15 cellular contexts compared by ENCODE assay signal in genomic region chr9:121217609-121218292, GRCh38. TPM values are rescaled to one million over a fixed set of nuclear protein-coding genes. Genes with fewer than 3 reads are reported as not detected.
A peak's percentile ranks its signal among the peaks of the same experiment; 100 is the strongest.
DNase-seq lines count a peak whose midpoint lies in the region; ATAC-seq and TF ChIP-seq lines count a peak whose summit lies in the region.
"Had no signal": no experiment of that assay in that cellular context is flagged by ENCODE, and none has a peak within 500 bp of the region (broad histone marks: within the 10 kb centered on the region; RNA-seq: fewer than 3 reads in every experiment).

No MANE protein-coding gene starts in this region.

- H3K27ac Mint-ChIP-seq in activated CD8-positive, alpha-beta T cell treated with anti-CD3 and anti-CD28 coated beads for 36 hours = no peak overlapping the region
- H3K27ac Mint-ChIP-seq in activated CD8-positive, alpha-beta T cell treated with anti-CD3 and anti-CD28 coated beads, Interleukin-2, amount 10 ng/mL, durations not matched to agents 7 days and 5 days = no peak overlapping the region
- no peak overlapping the region for H3K27ac Mint-ChIP-seq in naive thymus-derived CD8-positive, alpha-beta T cell

- POLR2A ChIA-PET in activated CD8-positive, alpha-beta T cell treated with anti-CD3 and anti-CD28 coated beads for 36 hours (lab: Charles Lee) = interaction anchor here (0.6 kb wide), 1 partner anchor 544 kb away, joined by 3 read pairs; no protein-coding TSS in a partner anchor
- POLR2A ChIA-PET in activated CD8-positive, alpha-beta T cell treated with anti-CD3 and anti-CD28 coated beads, Interleukin-2, amount 10 ng/mL, durations not matched to agents 7 days and 5 days (lab: Charles Lee) = no interaction called here
- POLR2A ChIA-PET in naive thymus-derived CD8-positive, alpha-beta T cell (lab: Charles Lee) = no interaction called here

- H3K79me1 ChIP-seq in trophoblast cell (ENCODE audit: low read length) = no peaks in the 10 kb centered on the region

- ATAC-seq in activated CD8-positive, alpha-beta T cell treated with anti-CD3 and anti-CD28 coated beads for 36 hours = peak; percentile 55
- ATAC-seq in activated CD8-positive, alpha-beta T cell treated with anti-CD3 and anti-CD28 coated beads, Interleukin-2, amount 10 ng/mL, durations not matched to agents 7 days and 5 days = no peak
- ATAC-seq in HG02588 (IDR thresholded peaks at IDR 0.05; ENCODE audit: unreplicated experiment) = peak; percentile 83
- no peak for ATAC-seq in naive thymus-derived CD8-positive, alpha-beta T cell

- H3K4me3 Mint-ChIP-seq in activated CD8-positive, alpha-beta T cell treated with anti-CD3 and anti-CD28 coated beads for 36 hours = no peak overlapping the region
- no peak overlapping the region for H3K4me3 Mint-ChIP-seq in activated CD8-positive, alpha-beta T cell treated with anti-CD3 and anti-CD28 coated beads, Interleukin-2, amount 10 ng/mL, durations not matched to agents 7 days and 5 days
- H3K4me3 Mint-ChIP-seq in naive thymus-derived CD8-positive, alpha-beta T cell = no peak overlapping the region

- no peaks in the 10 kb centered on the region for H3K9me3 ChIP-seq in trophoblast cell (ENCODE audit: insufficient read depth, low read depth, low read length)
- H3K9me3 ChIP-seq: SJSA1, vagina had no signal

- H3K36me3 ChIP-seq in trophoblast cell (ENCODE audit: control insufficient read depth in 1 of 2, insufficient read depth in 2 of 2, low read length in 2 of 2) = no peaks in the 10 kb centered on the region
- H3K36me3 ChIP-seq: SJSA1, vagina had no signal

- H3K9ac ChIP-seq in trophoblast cell (ENCODE audit: low read length) = no peak overlapping the region

- H3K4me1 Mint-ChIP-seq in activated CD8-positive, alpha-beta T cell treated with anti-CD3 and anti-CD28 coated beads for 36 hours (ENCODE audit: low read depth) = peaks cover 4% of the 10 kb centered on the region
- peaks cover 17% of the 10 kb centered on the region for H3K4me1 Mint-ChIP-seq in activated CD8-positive, alpha-beta T cell treated with anti-CD3 and anti-CD28 coated beads, Interleukin-2, amount 10 ng/mL, durations not matched to agents 7 days and 5 days (ENCODE audit: low read depth)
- peaks cover 0 to 6% (median 4%) of the 10 kb centered on the region in 4 donors for H3K4me1 Mint-ChIP-seq in naive thymus-derived CD8-positive, alpha-beta T cell

- no peak overlapping the region for H2AFZ ChIP-seq in trophoblast cell (ENCODE audit: insufficient read depth, low read length, poor library complexity)

- no peak overlapping the region for H3K4me3 ChIP-seq in skeletal muscle cell (ENCODE audit: low read depth, low read length)
- no peak overlapping the region for H3K4me3 ChIP-seq in trophoblast cell (ENCODE audit: low read depth, low read length)
- H3K4me3 ChIP-seq: SJSA1, vagina had no signal

- H3K36me3 Mint-ChIP-seq in activated CD8-positive, alpha-beta T cell treated with anti-CD3 and anti-CD28 coated beads for 36 hours (ENCODE audit: low read depth) = no peaks in the 10 kb centered on the region
- H3K36me3 Mint-ChIP-seq in activated CD8-positive, alpha-beta T cell treated with anti-CD3 and anti-CD28 coated beads, Interleukin-2, amount 10 ng/mL, durations not matched to agents 7 days and 5 days (ENCODE audit: low read depth) = no peaks in the 10 kb centered on the region
- peaks cover 0 to 2% (median 0%) of the 10 kb centered on the region in 3 donors for H3K36me3 Mint-ChIP-seq in naive thymus-derived CD8-positive, alpha-beta T cell

- H3K79me2 ChIP-seq in trophoblast cell (ENCODE audit: control insufficient read depth, insufficient read depth, low read length, poor library complexity) = no peaks in the 10 kb centered on the region

- H4K91ac ChIP-seq in trophoblast cell (ENCODE audit: low read depth, low read length) = no peak overlapping the region

- no peak overlapping the region for H3K18ac ChIP-seq in trophoblast cell (ENCODE audit: low read length)

- WGBS in trophoblast cell (ENCODE audit: extremely low coverage, insufficient coverage, insufficient read length) = no CpG with 5 or more reads among the region's 4 CpGs

- TF ChIP-seq CTCF in activated CD8-positive, alpha-beta T cell treated with anti-CD3 and anti-CD28 coated beads for 36 hours (IDR thresholded peaks at IDR 0.05) = no peak

- H4K12ac ChIP-seq in trophoblast cell (ENCODE audit: low read depth, low read length) = no peak overlapping the region

- no peak overlapping the region for H2BK5ac ChIP-seq in trophoblast cell (ENCODE audit: low read depth, low read length, poor library complexity)

- peaks cover 0 to 1% of the 10 kb centered on the region in 2 experiments for H3K4me1 ChIP-seq in trophoblast cell (ENCODE audit: control insufficient read depth in 1 of 2, insufficient read depth in 2 of 2, low read length in 2 of 2)

- H2BK12ac ChIP-seq in trophoblast cell (ENCODE audit: low read length) = no peak overlapping the region

- no peak overlapping the region for H3K4me2 ChIP-seq in trophoblast cell (ENCODE audit: low read length)

- no peak overlapping the region for H2AK5ac ChIP-seq in trophoblast cell (ENCODE audit: low read length)

- intact Hi-C loops in activated CD8-positive, alpha-beta T cell treated with anti-CD3 and anti-CD28 coated beads for 36 hours (cut with micrococcal nuclease) = loop anchor here (10.0 kb wide), 1 partner anchor 157 kb away; the partner anchor contains the start of gene STOM

- H3K27me3 ChIP-seq in trophoblast cell (ENCODE audit: insufficient read depth, low read length) = no peaks in the 10 kb centered on the region
- H3K27me3 ChIP-seq: SJSA1, vagina had no signal

- H3K9me3 Mint-ChIP-seq in activated CD8-positive, alpha-beta T cell treated with anti-CD3 and anti-CD28 coated beads for 36 hours = no peaks in the 10 kb centered on the region
- H3K9me3 Mint-ChIP-seq in activated CD8-positive, alpha-beta T cell treated with anti-CD3 and anti-CD28 coated beads, Interleukin-2, amount 10 ng/mL, durations not matched to agents 7 days and 5 days (ENCODE audit: insufficient read depth) = no peaks in the 10 kb centered on the region
- H3K9me3 Mint-ChIP-seq in naive thymus-derived CD8-positive, alpha-beta T cell = no peaks in the 10 kb centered on the region

- no peak overlapping the region for H4K8ac ChIP-seq in trophoblast cell (ENCODE audit: low read depth, low read length)

- H3K23ac ChIP-seq in trophoblast cell (ENCODE audit: low read length) = no peak overlapping the region

- no peak overlapping the region for H2BK120ac ChIP-seq in trophoblast cell (ENCODE audit: insufficient read depth, low read length, poor library complexity)

- H3K4ac ChIP-seq in trophoblast cell (ENCODE audit: low read depth, low read length) = no peak overlapping the region

- H3K14ac ChIP-seq in trophoblast cell (ENCODE audit: low read length) = no peak overlapping the region

- H3K27me3 Mint-ChIP-seq in activated CD8-positive, alpha-beta T cell treated with anti-CD3 and anti-CD28 coated beads for 36 hours = no peaks in the 10 kb centered on the region
- no peaks in the 10 kb centered on the region for H3K27me3 Mint-ChIP-seq in activated CD8-positive, alpha-beta T cell treated with anti-CD3 and anti-CD28 coated beads, Interleukin-2, amount 10 ng/mL, durations not matched to agents 7 days and 5 days (ENCODE audit: low read depth)
- H3K27me3 Mint-ChIP-seq in naive thymus-derived CD8-positive, alpha-beta T cell = no peaks in the 10 kb centered on the region

- CTCF ChIA-PET in activated CD8-positive, alpha-beta T cell treated with anti-CD3 and anti-CD28 coated beads for 36 hours (lab: Charles Lee) = interaction anchor here (0.8 to 1.6 kb wide), 6 partner anchors 12 to 182 kb away, joined by 3 to 6 read pairs (median 4); no protein-coding TSS in a partner anchor
- CTCF ChIA-PET in activated CD8-positive, alpha-beta T cell treated with anti-CD3 and anti-CD28 coated beads, Interleukin-2, amount 10 ng/mL, durations not matched to agents 7 days and 5 days (lab: Charles Lee) = interaction anchor here (0.8 to 1.4 kb wide), 3 partner anchors 8 to 183 kb away, joined by 3 to 6 read pairs (median 3); no protein-coding TSS in a partner anchor

- no peak overlapping the region for H3K27ac ChIP-seq in trophoblast cell (ENCODE audit: low read depth, low read length)
- H3K27ac ChIP-seq: SJSA1, vagina had no signal

- no peak for DNase-seq in activated CD8-positive, alpha-beta T cell treated with anti-CD3 and anti-CD28 coated beads for 36 hours
- DNase-seq in activated CD8-positive, alpha-beta T cell treated with anti-CD3 and anti-CD28 coated beads, Interleukin-2, amount 10 ng/mL, durations not matched to agents 7 days and 5 days = no peak
- DNase-seq in HT1080 (ENCODE audit: low read depth) (peak; percentile 78), skeletal muscle cell (ENCODE audit: low read depth) (peak; percentile 47), HPDE6-E6E7 (ENCODE audit: extremely low spot score) (no peak), trophoblast cell (no peak)
- DNase-seq in naive thymus-derived CD8-positive, alpha-beta T cell = no peak
- DNase-seq: ACHN; central memory CD4-positive, alpha-beta T cell; GF-D8; NCI-H1930; stimulated activated CD4-positive, alpha-beta T cell treated with anti-CD3 and anti-CD28 coated beads, Interleukin-4, amount 100 ng/mL, for 24 hours had no signal

RNA-seq across cellular contexts. Expression of gene RAB14, which starts 16.1 kb away (rescaled TPM):
- 10 to 100 TPM; 54.3 to 55.5 TPM for total RNA-seq in activated CD8-positive, alpha-beta T cell treated with anti-CD3 and anti-CD28 coated beads for 36 hours
- 10 to 100 TPM; 56.7 to 68.2 TPM for total RNA-seq in activated CD8-positive, alpha-beta T cell treated with anti-CD3 and anti-CD28 coated beads, Interleukin-2, amount 10 ng/mL, durations not matched to agents 7 days and 5 days
- 20.4 and 36.1 TPM in 2 replicates for total RNA-seq in HT1080 (2014; rRNA removed; shearing (Covaris generic))
- polyA plus RNA-seq in HT1080 (2015; cell fraction: cytosol; rRNA removed) = 58.6 and 70.4 TPM in 2 replicates
- polyA plus RNA-seq in HT1080 (2015; cell fraction: nucleus; rRNA removed) = 72.2 and 72.7 TPM in 2 replicates
- 10 to 100 TPM; 49.6 to 62.3 TPM for total RNA-seq in naive thymus-derived CD8-positive, alpha-beta T cell
- 10 to 100 TPM; 34.6 to 37.2 (median 36.8) TPM for polyA plus RNA-seq in naive thymus-derived CD8-positive, alpha-beta T cell
- polyA plus RNA-seq in trophoblast cell (2013) = 40.0 and 40.9 TPM in 2 replicates

RNA-seq across cellular contexts. Expression of gene GSN, which starts 50.2 kb away (rescaled TPM):
- 1 to 10 TPM; 1.9 to 2.2 TPM for total RNA-seq in activated CD8-positive, alpha-beta T cell treated with anti-CD3 and anti-CD28 coated beads for 36 hours
- 1 to 10 TPM; 4.0 to 4.2 TPM for total RNA-seq in activated CD8-positive, alpha-beta T cell treated with anti-CD3 and anti-CD28 coated beads, Interleukin-2, amount 10 ng/mL, durations not matched to agents 7 days and 5 days
- 66.5 and 75.8 TPM in 2 replicates for total RNA-seq in HT1080 (2014; rRNA removed; shearing (Covaris generic))
- 84.6 and 86.6 TPM in 2 replicates for polyA plus RNA-seq in HT1080 (2015; cell fraction: cytosol; rRNA removed)
- 263 and 282 TPM in 2 replicates for polyA plus RNA-seq in HT1080 (2015; cell fraction: nucleus; rRNA removed)
- 1 to 10 TPM; 7.0 to 7.9 TPM for total RNA-seq in naive thymus-derived CD8-positive, alpha-beta T cell
- 1 to 10 TPM; 2.0 to 3.3 (median 3.0) TPM for polyA plus RNA-seq in naive thymus-derived CD8-positive, alpha-beta T cell
- 103 and 105 TPM in 2 replicates for polyA plus RNA-seq in trophoblast cell (2013)

Comparison
In these comparisons a context has a peak if more than half of its experiments do, and no peak if none do; other contexts are left out.
1. ATAC-seq: peak in activated CD8-positive, alpha-beta T cell treated with anti-CD3 and anti-CD28 coated beads for 36 hours (single experiment) and HG02588 (single experiment); none in activated CD8-positive, alpha-beta T cell treated with anti-CD3 and anti-CD28 coated beads, Interleukin-2, amount 10 ng/mL, durations not matched to agents 7 days and 5 days (single experiment) and naive thymus-derived CD8-positive, alpha-beta T cell (0 of 2).
2. DNase-seq: peak in HT1080 (single experiment) and skeletal muscle cell (single experiment); none in activated CD8-positive, alpha-beta T cell treated with anti-CD3 and anti-CD28 coated beads for 36 hours (single experiment), activated CD8-positive, alpha-beta T cell treated with anti-CD3 and anti-CD28 coated beads, Interleukin-2, amount 10 ng/mL, durations not matched to agents 7 days and 5 days (single experiment), HPDE6-E6E7 (single experiment), naive thymus-derived CD8-positive, alpha-beta T cell (0 of 10) and trophoblast cell (0 of 2).